ENCODE assay signal across 23 cellular contexts in genomic region chr21:31248598-31248997, GRCh38.
DNase-seq lines count a peak whose midpoint lies in the region; ATAC-seq, FAIRE-seq and TF ChIP-seq lines count a peak whose summit lies in the region.
"Had no signal": no experiment of that assay in that cellular context is flagged by ENCODE, and none has a peak within 500 bp of the region (broad histone marks: within the 10 kb centered on the region; RNA-seq: fewer than 3 reads in every experiment).

No MANE protein-coding gene starts in this region.

- H3K27ac ChIP-seq in HepG2 (ENCODE audit: extremely low read length, insufficient read depth, low read length) (no peak overlapping the region), right lobe of liver (no peak overlapping the region), K562 (ENCODE audit: extremely low read depth, low read depth, low read length) (no peak overlapping the region)
- H3K27ac ChIP-seq: gastroesophageal sphincter, upper lobe of right lung had no signal

- intact Hi-C loops in HepG2 (cut with micrococcal nuclease; ENCODE audit: unreplicated experiment) (no loop called here), right lobe of liver (cut with DNase I) (no loop called here), K562 (cut with micrococcal nuclease) (no loop called here)

- ATAC-seq in HepG2 (no peak), right lobe of liver (no peak), K562 (no peak), T-helper 17 cell (no peak), GM18519 (IDR thresholded peaks at IDR 0.05; ENCODE audit: low FRiP score, unreplicated experiment) (no peak)
- ATAC-seq: gastroesophageal sphincter; natural killer cell treated with Interleukin-12 subunit alpha and Interleukin-12 subunit beta and Interleukin-15 and Interleukin-18, amount 100 ng/mL, for 72 hours; upper lobe of right lung had no signal

- in situ Hi-C loops in HepG2 (cut with HindIII; ENCODE audit: extremely low pct_ligation_motif_present, low pct_unique_long_range_greater_than_20kb): no loop called here
- in situ Hi-C loops in K562 (cut with MboI): no loop called here

- H3K27me3 ChIP-seq in HepG2 (ENCODE audit: control insufficient read depth in 1 of 2, insufficient read depth in 2 of 2, low read length in 2 of 2) (no peaks in the 10 kb centered on the region; a peak in 1 of 5 replicates), right lobe of liver (no peaks in the 10 kb centered on the region), K562 (ENCODE audit: control insufficient read depth in 2 of 2, insufficient read depth in 2 of 2, low read length in 2 of 2) (peaks cover 4 to 9% of the 10 kb centered on the region in 2 experiments; a peak in 3 of 5 replicates)
- H3K27me3 ChIP-seq: gastroesophageal sphincter, upper lobe of right lung had no signal

- FAIRE-seq in HepG2 (lab: Jason Lieb, UNC) (no peak), K562 (lab: Jason Lieb, UNC) (no peak)
- FAIRE-seq: A204.1 had no signal

- no peaks in the 10 kb centered on the region for H3K79me2 ChIP-seq in HepG2 (ENCODE audit: insufficient read depth, low read length)
- H3K79me2 ChIP-seq in K562 (ENCODE audit: control insufficient read depth, insufficient read depth, low read length): no peaks in the 10 kb centered on the region

- H3K9ac ChIP-seq in HepG2 (ENCODE audit: insufficient read depth, low read depth, low read length) (no peak overlapping the region), K562 (ENCODE audit: insufficient read depth in 1 of 2, low read depth in 2 of 2, low read length in 2 of 2) (no peak overlapping the region)

- 50% methylated on average over 2 of the region's 2 CpGs for WGBS in HepG2 (ENCODE audit: low lambda C conversion rate)
- 80% methylated on average over 2 of the region's 2 CpGs for WGBS in right lobe of liver (ENCODE audit: insufficient coverage, low coverage, low lambda C conversion rate, missing lambda C conversion rate)
- 13% methylated on average over 2 of the region's 2 CpGs for WGBS in K562 (ENCODE audit: insufficient coverage, low coverage, missing lambda C conversion rate)

- H3K4me3 ChIP-seq in HepG2 (replicated peaks in 1 of 3; ENCODE audit: insufficient read depth in 1 of 3, low read depth in 2 of 3, low read length in 3 of 3) (no peak overlapping the region), right lobe of liver (no peak overlapping the region), K562 (no peak overlapping the region)
- H3K4me3 ChIP-seq: gastroesophageal sphincter, lung, upper lobe of right lung had no signal

- no peak overlapping the region for H2AFZ ChIP-seq in HepG2 (ENCODE audit: low read length)
- no peak overlapping the region for H2AFZ ChIP-seq in K562 (ENCODE audit: low read depth, low read length)

- H4K20me1 ChIP-seq in HepG2 (ENCODE audit: insufficient read depth, low read length) (no peaks in the 10 kb centered on the region), K562 (replicated peaks; ENCODE audit: control insufficient read depth, insufficient read depth, low read length) (no peaks in the 10 kb centered on the region)

- H3K4me1 Mint-ChIP-seq in T-helper 17 cell: peaks cover 4% of the 10 kb centered on the region
- H3K4me1 Mint-ChIP-seq: activated naive CD4-positive, alpha-beta T cell treated with anti-CD3 and anti-CD28 coated beads, Interleukin-2, amount 50 U/mL, for 24 hours; CD4-positive, CD25-positive, alpha-beta regulatory T cell had no signal

- no peaks in the 10 kb centered on the region for H3K4me1 ChIP-seq in HepG2 (ENCODE audit: insufficient read depth, low read length)
- no peaks in the 10 kb centered on the region for H3K4me1 ChIP-seq in right lobe of liver
- H3K4me1 ChIP-seq in K562 (replicated peaks in 1 of 2; ENCODE audit: control insufficient read depth in 2 of 2, insufficient read depth in 2 of 2, low read length in 2 of 2): peaks cover 0 to 5% of the 10 kb centered on the region in 2 experiments; a peak in 1 of 5 replicates
- H3K4me1 ChIP-seq: gastroesophageal sphincter, upper lobe of right lung had no signal

- POLR2A ChIA-PET in HepG2 (lab: Yijun Ruan, JAX): no interaction called here
- POLR2A ChIA-PET in K562 (lab: Yijun Ruan, JAX): no interaction called here

- H3K4me2 ChIP-seq in HepG2 (ENCODE audit: low read depth, low read length): no peak overlapping the region
- H3K4me2 ChIP-seq in K562 (ENCODE audit: insufficient read depth, low read length): no peak overlapping the region

- BruUV-seq in HepG2 (replicated peaks; lab: Mats Ljungman, UMichigan): no TSS peak
- no TSS peak for BruUV-seq in K562 (replicated peaks; lab: Mats Ljungman, UMichigan)

- DNase-seq in HepG2 (ENCODE audit: low spot score) (no peak), right lobe of liver (no peak), K562 (ENCODE audit: extremely low read depth in 1 of 4, low spot score in 3 of 4) (no peak), iris pigment epithelial cell (ENCODE audit: low read depth) (peak; percentile 73), T-helper 17 cell (no peak), SW480 (ENCODE audit: low spot score) (no peak)
- DNase-seq in activated CD4-positive, CD25-positive, alpha-beta regulatory T cell (lab: John Stamatoyannopoulos, UW): no peak
- DNase-seq: activated CD4-positive, alpha-beta T cell treated with anti-CD3 and anti-CD28 coated beads for 1 hour; activated CD8-positive, alpha-beta memory T cell treated with anti-CD3 and anti-CD28 coated beads, Interleukin-2, amount 50 U/mL, for 4 hours; CD4-positive, CD25-positive, alpha-beta regulatory T cell; DMS79 treated with DMSO at 0.1 percent for 48 hours; effector CD8-positive, alpha-beta T cell; KG1; NCI-H2171; upper lobe of right lung had no signal

- TF ChIP-seq RAD21 in HepG2 (CRISPR knock-in tag; IDR thresholded peaks at IDR 0.05) (no peak), K562 (CRISPR knock-in tag; conservative IDR thresholded peaks at IDR 0.05 in 1 of 2, IDR thresholded peaks at IDR 0.05 in 1 of 2) (no peak)

- H3K36me3 Mint-ChIP-seq in T-helper 17 cell (ENCODE audit: low read depth): peaks cover 4% of the 10 kb centered on the region

- H3K9me1 ChIP-seq in K562 (ENCODE audit: control insufficient read depth, insufficient read depth, low read length): no peaks in the 10 kb centered on the region

- TF ChIP-seq EP300 in HepG2 (IDR thresholded peaks at IDR 0.05; ENCODE audit: low read depth in 2 of 2, low read length in 2 of 2) (no peak), HepG2 (CRISPR knock-in tag; IDR thresholded peaks at IDR 0.05; ENCODE audit: borderline replicate concordance) (no peak), K562 (IDR thresholded peaks at IDR 0.05; ENCODE audit: low read length) (no peak)

- no peak overlapping the region for H3K4me3 Mint-ChIP-seq in T-helper 17 cell
- H3K4me3 Mint-ChIP-seq: activated naive CD4-positive, alpha-beta T cell treated with anti-CD3 and anti-CD28 coated beads, Interleukin-2, amount 50 U/mL, for 24 hours; CD4-positive, CD25-positive, alpha-beta regulatory T cell; natural killer cell treated with Interleukin-12 subunit alpha and Interleukin-12 subunit beta and Interleukin-15 and Interleukin-18, amount 100 ng/mL, for 72 hours; stimulated activated naive CD8-positive, alpha-beta T cell treated with anti-CD3 and anti-CD28 coated beads, Interleukin-15, Interleukin-2, amounts not matched to agents 100 ng/mL and 50 ng/mL, for 24 hours; T-helper 2 cell treated with Interferon-gamma antibody and Interleukin-4, amounts not matched to agents 5 μg/mL and 100 μg/mL, for 36 hours had no signal

- no peaks in the 10 kb centered on the region for H3K36me3 ChIP-seq in HepG2 (replicated peaks in 1 of 2; ENCODE audit: control insufficient read depth in 1 of 2, insufficient read depth in 2 of 2, low read length in 2 of 2)
- no peaks in the 10 kb centered on the region for H3K36me3 ChIP-seq in right lobe of liver
- no peaks in the 10 kb centered on the region for H3K36me3 ChIP-seq in K562 (ENCODE audit: control insufficient read depth, insufficient read depth, low read length)
- H3K36me3 ChIP-seq: upper lobe of right lung had no signal

- no peaks in the 10 kb centered on the region for H3K27me3 Mint-ChIP-seq in T-helper 17 cell
- H3K27me3 Mint-ChIP-seq: activated naive CD4-positive, alpha-beta T cell treated with anti-CD3 and anti-CD28 coated beads, Interleukin-2, amount 50 U/mL, for 24 hours; CD4-positive, CD25-positive, alpha-beta regulatory T cell; natural killer cell treated with Interleukin-12 subunit alpha and Interleukin-12 subunit beta and Interleukin-15 and Interleukin-18, amount 100 ng/mL, for 72 hours; stimulated activated naive CD8-positive, alpha-beta T cell treated with anti-CD3 and anti-CD28 coated beads, Interleukin-15, Interleukin-2, amounts not matched to agents 100 ng/mL and 50 ng/mL, for 24 hours had no signal

- no peak for TF ChIP-seq CTCF in HepG2 (CRISPR knock-in tag; IDR thresholded peaks at IDR 0.05)
- no peak for TF ChIP-seq CTCF in right lobe of liver (IDR thresholded peaks at IDR 0.05)
- no peak for TF ChIP-seq CTCF in K562 (IDR thresholded peaks at IDR 0.05 in 2 of 3, conservative IDR thresholded peaks at IDR 0.05 in 1 of 3; ENCODE audit: insufficient read depth in 2 of 3, low read depth in 1 of 3, low read length in 3 of 3)

- peaks cover 32% of the 10 kb centered on the region for H3K9me3 ChIP-seq in HepG2 (ENCODE audit: low read length)
- H3K9me3 ChIP-seq in right lobe of liver: no peaks in the 10 kb centered on the region
- no peaks in the 10 kb centered on the region for H3K9me3 ChIP-seq in K562 (replicated peaks; ENCODE audit: control insufficient read depth, insufficient read depth, low read depth, low read length)
- H3K9me3 ChIP-seq in T-helper 17 cell (ENCODE audit: control insufficient read depth, low read length, poor library complexity, severe bottlenecking): peaks cover 2% of the 10 kb centered on the region

- TF ChIP-seq POLR2A in HepG2 (IDR thresholded peaks at IDR 0.05; ENCODE audit: insufficient read depth in 1 of 2, low read depth in 2 of 2, low read length in 2 of 2) (no peak), right lobe of liver (IDR thresholded peaks at IDR 0.05) (no peak), K562 (conservative IDR thresholded peaks at IDR 0.05) (no peak)

- CTCF ChIA-PET in HepG2 (lab: Yijun Ruan, JAX; ENCODE audit: low intra/inter-chr PET ratio, low total read pairs) (no interaction called here), K562 (lab: Yijun Ruan, JAX; ENCODE audit: low intra/inter-chr PET ratio) (no interaction called here)

- H3K27ac Mint-ChIP-seq in T-helper 17 cell: no peak overlapping the region
- H3K27ac Mint-ChIP-seq: activated naive CD4-positive, alpha-beta T cell treated with anti-CD3 and anti-CD28 coated beads, Interleukin-2, amount 50 U/mL, for 24 hours; natural killer cell treated with Interleukin-12 subunit alpha and Interleukin-12 subunit beta and Interleukin-15 and Interleukin-18, amount 100 ng/mL, for 72 hours; stimulated activated naive CD8-positive, alpha-beta T cell treated with anti-CD3 and anti-CD28 coated beads, Interleukin-15, Interleukin-2, amounts not matched to agents 100 ng/mL and 50 ng/mL, for 24 hours; T-helper 2 cell treated with Interferon-gamma antibody and Interleukin-4, amounts not matched to agents 5 μg/mL and 100 μg/mL, for 36 hours had no signal

TF ChIP-seq in HepG2, 621 proteins besides CTCF, POLR2A, EP300 and RAD21 (continues in another document):
- TF ChIP-seq MAFK (conservative IDR thresholded peaks at IDR 0.05 in 1 of 2, IDR thresholded peaks at IDR 0.05 in 1 of 2; ENCODE audit: low read length in 2 of 2): peak; percentile 31 to 49; a peak in 3 of 4 replicates

TF ChIP-seq in K562, 482 proteins besides CTCF, POLR2A, EP300 and RAD21 (continues in another document):
- TF ChIP-seq ZNF311 (CRISPR knock-in tag; IDR thresholded peaks at IDR 0.05) (no peak), ZNF316 (IDR thresholded peaks at IDR 0.05) (peak; percentile 35; the same call in 1 of the 2 replicates)

Comparison
In these comparisons a context has a peak if more than half of its experiments do, and no peak if none do; other contexts are left out.
1. Of the 241 proteins assayed by ChIP-seq in both HepG2 and K562: peak only in HepG2: MAFF and MAFK; only in K562: none; in both: none; in neither: 239.